Comparison of ENCODE assay signal across 8 cellular contexts in the genomic region with DNA sequence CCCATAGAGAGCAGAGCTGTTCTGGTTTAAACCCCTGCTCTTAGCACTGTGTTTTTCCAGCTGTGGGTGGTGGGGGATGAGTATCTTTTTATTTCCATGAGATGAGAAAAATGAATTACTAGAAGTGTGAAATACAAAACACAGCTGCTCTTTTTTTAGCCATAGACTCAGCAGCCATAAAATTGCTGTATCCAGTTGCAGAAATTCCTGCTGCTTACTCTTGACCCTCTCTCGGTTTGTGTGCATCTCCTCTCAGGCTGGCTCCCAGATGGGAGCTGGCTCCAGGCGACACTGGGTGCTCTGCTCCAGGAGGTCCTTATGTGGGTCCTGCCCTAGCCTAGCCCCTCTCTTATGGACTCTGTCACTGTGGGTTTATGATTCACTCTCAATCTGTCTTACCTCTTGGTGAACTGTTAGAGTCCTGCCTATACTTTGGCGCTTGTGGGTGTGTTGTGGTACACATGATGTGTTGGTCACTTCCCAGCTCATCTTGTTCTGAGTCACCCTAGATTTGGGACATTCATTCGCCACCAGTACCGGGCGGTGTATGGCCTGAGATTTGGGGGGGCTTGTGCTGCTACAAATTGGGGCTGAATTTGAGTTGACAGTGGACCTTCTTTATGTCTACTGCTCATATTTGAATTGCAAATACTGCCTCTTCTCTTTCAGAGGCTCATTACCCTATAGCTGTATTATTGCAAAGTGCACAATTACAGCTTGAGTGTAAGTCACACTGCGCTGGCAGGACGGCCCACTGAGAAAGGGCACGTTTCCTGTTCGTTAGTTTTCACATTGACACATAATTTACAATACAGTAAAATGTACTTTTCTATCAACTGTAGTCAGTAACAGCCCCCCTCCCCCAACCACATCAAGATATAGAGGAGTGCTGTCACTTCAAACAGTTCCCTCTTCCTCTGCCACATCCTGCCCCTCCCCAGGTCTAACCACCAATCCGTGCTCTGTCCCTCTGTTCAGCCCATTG. TPM values are rescaled to one million over a fixed set of nuclear protein-coding genes. Genes with fewer than 3 reads are reported as not detected.
DNase-seq lines count a peak whose midpoint lies in the region; ATAC-seq and TF ChIP-seq lines count a peak whose summit lies in the region.

No MANE protein-coding gene starts in this region.

- intact Hi-C loops in cardiac septum (cut with DNase I): no loop called here
- intact Hi-C loops in Right ventricle myocardium inferior (cut with DNase I): no loop called here

- H3K9ac ChIP-seq in liver (ENCODE audit: low read depth in 1 of 2, low read length in 2 of 2): no peak overlapping the region

- no peak overlapping the region for H3K4me3 ChIP-seq in liver (ENCODE audit: low read depth in 1 of 3, low read length in 3 of 3)

- H3K36me3 ChIP-seq in liver (ENCODE audit: control insufficient read depth in 4 of 4, insufficient read depth in 3 of 4, low read depth in 1 of 4, low read length in 3 of 4): peaks cover 0 to 16% (median 3%) of the 10 kb centered on the region in 4 donors

- no peak for TF ChIP-seq CTCF in liver (IDR thresholded peaks at IDR 0.05; ENCODE audit: low read depth, low read length, missing input control)

- TF ChIP-seq RAD21 in liver (IDR thresholded peaks at IDR 0.05): no peak

- H3K4me1 ChIP-seq in liver (ENCODE audit: control insufficient read depth in 4 of 4, insufficient read depth in 4 of 4, low read length in 3 of 4): peaks cover 8 to 44% (median 34%) of the 10 kb centered on the region in 4 donors

- DNase-seq in cardiac septum (ENCODE audit: low spot score) (peak; percentile 73), Right ventricle myocardium inferior (ENCODE audit: missing footprints) (no peak), NK-92 (lab: John Stamatoyannopoulos, UW; ENCODE audit: unreplicated experiment) (peak; percentile 27), NCI-H2107 treated with DMSO at 0.1 percent for 48 hours (lab: John Stamatoyannopoulos, UW; ENCODE audit: unreplicated experiment) (no peak), NCI-H2196 (lab: John Stamatoyannopoulos, UW; ENCODE audit: unreplicated experiment) (no peak)
- peak; percentile 73 for DNase-seq in activated T-cell treated with anti-CD3 and anti-CD28 coated beads, Interleukin-2, amount 50 U/mL, for 48 hours
- DNase-seq in stimulated activated CD8-positive, alpha-beta memory T cell treated with anti-CD3 and anti-CD28 coated beads, Interleukin-7, amount 100 ng/mL, for 4 hours (ENCODE audit: low read depth in 2 of 2): peak; percentile 39 to 44

- 78% methylated on average over 11 of the region's 11 CpGs for WGBS in liver

- no peak for ATAC-seq in Right ventricle myocardium inferior

- no peaks in the 10 kb centered on the region for H3K27me3 ChIP-seq in liver (ENCODE audit: control insufficient read depth in 4 of 4, insufficient read depth in 4 of 4, low read length in 3 of 4)

- H3K27ac ChIP-seq in liver (ENCODE audit: low read depth in 1 of 2, low read length in 2 of 2): peak overlapping the region; percentile 77 to 91

- H3K9me3 ChIP-seq in liver (ENCODE audit: control insufficient read depth in 4 of 4, low read length in 3 of 4): no peaks in the 10 kb centered on the region

TF ChIP-seq in liver, 16 proteins besides CTCF, POLR2A, EP300 and RAD21:
- no peak for TF ChIP-seq JUND (IDR thresholded peaks at IDR 0.05)
- no peak for TF ChIP-seq HNF4A (conservative IDR thresholded peaks at IDR 0.05)

RNA-seq across cellular contexts. Expression of a gene that starts 46.9 kb away (rescaled TPM):
- total RNA-seq in cardiac septum (1.1 TPM), Right ventricle myocardium inferior (0.51 TPM), liver (1 to 10 TPM in 1 of 2 donors, under 1 TPM in 1; 0.23 to 1.2 TPM)
- polyA plus RNA-seq in liver: under 1 TPM in 1 of 2 donors, not detected in 1; 0.05 TPM

Comparison
In these comparisons a context has a peak if more than half of its experiments do, and no peak if none do; other contexts are left out.
1. DNase-seq: peak in cardiac septum (single experiment), NK-92 (single experiment), activated T-cell treated with anti-CD3 and anti-CD28 coated beads, Interleukin-2, amount 50 U/mL, for 48 hours (2 of 2) and stimulated activated CD8-positive, alpha-beta memory T cell treated with anti-CD3 and anti-CD28 coated beads, Interleukin-7, amount 100 ng/mL, for 4 hours (2 of 2); none in Right ventricle myocardium inferior (single experiment), NCI-H2107 treated with DMSO at 0.1 percent for 48 hours (single experiment) and NCI-H2196 (single experiment).